1 cellular context compared by ENCODE assay signal in genomic region chr5:109418752-109419352, GRCh38.
A peak's percentile ranks its signal among the peaks of the same experiment; 100 is the strongest.
TF ChIP-seq lines count a peak whose summit lies in the region.

No MANE protein-coding gene starts in this region.

TF ChIP-seq in K562, 482 proteins besides CTCF, POLR2A, EP300 and RAD21 (continued from another document and continues in another):
- TF ChIP-seq, protein P1, sequence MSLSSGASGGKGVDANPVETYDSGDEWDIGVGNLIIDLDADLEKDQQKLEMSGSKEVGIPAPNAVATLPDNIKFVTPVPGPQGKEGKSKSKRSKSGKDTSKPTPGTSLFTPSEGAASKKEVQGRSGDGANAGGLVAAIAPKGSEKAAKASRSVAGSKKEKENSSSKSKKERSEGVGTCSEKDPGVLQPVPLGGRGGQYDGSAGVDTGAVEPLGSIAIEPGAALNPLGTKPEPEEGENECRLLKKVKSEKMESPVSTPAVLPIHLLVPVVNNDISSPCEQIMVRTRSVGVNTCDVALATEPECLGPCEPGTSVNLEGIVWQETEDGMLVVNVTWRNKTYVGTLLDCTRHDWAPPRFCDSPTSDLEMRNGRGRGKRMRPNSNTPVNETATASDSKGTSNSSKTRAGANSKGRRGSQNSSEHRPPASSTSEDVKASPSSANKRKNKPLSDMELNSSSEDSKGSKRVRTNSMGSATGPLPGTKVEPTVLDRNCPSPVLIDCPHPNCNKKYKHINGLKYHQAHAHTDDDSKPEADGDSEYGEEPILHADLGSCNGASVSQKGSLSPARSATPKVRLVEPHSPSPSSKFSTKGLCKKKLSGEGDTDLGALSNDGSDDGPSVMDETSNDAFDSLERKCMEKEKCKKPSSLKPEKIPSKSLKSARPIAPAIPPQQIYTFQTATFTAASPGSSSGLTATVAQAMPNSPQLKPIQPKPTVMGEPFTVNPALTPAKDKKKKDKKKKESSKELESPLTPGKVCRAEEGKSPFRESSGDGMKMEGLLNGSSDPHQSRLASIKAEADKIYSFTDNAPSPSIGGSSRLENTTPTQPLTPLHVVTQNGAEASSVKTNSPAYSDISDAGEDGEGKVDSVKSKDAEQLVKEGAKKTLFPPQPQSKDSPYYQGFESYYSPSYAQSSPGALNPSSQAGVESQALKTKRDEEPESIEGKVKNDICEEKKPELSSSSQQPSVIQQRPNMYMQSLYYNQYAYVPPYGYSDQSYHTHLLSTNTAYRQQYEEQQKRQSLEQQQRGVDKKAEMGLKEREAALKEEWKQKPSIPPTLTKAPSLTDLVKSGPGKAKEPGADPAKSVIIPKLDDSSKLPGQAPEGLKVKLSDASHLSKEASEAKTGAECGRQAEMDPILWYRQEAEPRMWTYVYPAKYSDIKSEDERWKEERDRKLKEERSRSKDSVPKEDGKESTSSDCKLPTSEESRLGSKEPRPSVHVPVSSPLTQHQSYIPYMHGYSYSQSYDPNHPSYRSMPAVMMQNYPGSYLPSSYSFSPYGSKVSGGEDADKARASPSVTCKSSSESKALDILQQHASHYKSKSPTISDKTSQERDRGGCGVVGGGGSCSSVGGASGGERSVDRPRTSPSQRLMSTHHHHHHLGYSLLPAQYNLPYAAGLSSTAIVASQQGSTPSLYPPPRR (CRISPR knock-in tag; IDR thresholded peaks at IDR 0.05; ENCODE audit: borderline replicate concordance) = no peak
- TF ChIP-seq GTF2F1 (IDR thresholded peaks at IDR 0.05; ENCODE audit: low read depth, low read length) (no peak), TAF1 (IDR thresholded peaks at IDR 0.05; ENCODE audit: control insufficient read depth, extremely low read depth, insufficient read depth, low read length, severe bottlenecking) (no peak), ZNF79 (CRISPR knock-in tag; IDR thresholded peaks at IDR 0.05; ENCODE audit: low read depth) (0 out of 2 replicates have a peak, but pooled peaks have one; percentile 46), PYGO2 (tag; IDR thresholded peaks at IDR 0.05) (no peak), ZNF318 (IDR thresholded peaks at IDR 0.05; ENCODE audit: borderline replicate concordance in 1 of 2, low read depth in 1 of 2) (no peak), STAT5B (CRISPR knock-in tag; IDR thresholded peaks at IDR 0.05) (no peak), TCF7 (IDR thresholded peaks at IDR 0.05; ENCODE audit: borderline replicate concordance) (no peak), MCM7 (IDR thresholded peaks at IDR 0.05) (no peak), ZNF639 (CRISPR knock-in tag; conservative IDR thresholded peaks at IDR 0.05 in 1 of 2, IDR thresholded peaks at IDR 0.05 in 1 of 2) (0 out of 4 replicates have a peak, but pooled peaks of 1 of the 2 experiments have one; percentile 44), ZNF253 (CRISPR knock-in tag; conservative IDR thresholded peaks at IDR 0.05) (no peak), POLR2H (tag; IDR thresholded peaks at IDR 0.05; ENCODE audit: low read depth) (peak; percentile 13; the same call in 1 of the 2 replicates), RCOR1 (IDR thresholded peaks at IDR 0.05; ENCODE audit: borderline replicate concordance in 1 of 2, low read depth in 2 of 2, low read length in 2 of 2) (0 out of 4 replicates have a peak, but pooled peaks of 1 of the 2 experiments have one; percentile 16), ZNF707 (CRISPR knock-in tag; conservative IDR thresholded peaks at IDR 0.05) (no peak), DPF2 (IDR thresholded peaks at IDR 0.05) (0 out of 2 replicates have a peak, but pooled peaks have one; percentile 25), BACH1 (tag; IDR thresholded peaks at IDR 0.05) (peak; percentile 62; the same call in 1 of the 2 replicates), POLR2G (IDR thresholded peaks at IDR 0.05; ENCODE audit: low read depth, low read length) (no peak), CBFB (CRISPR knock-in tag; IDR thresholded peaks at IDR 0.05) (no peak), MTF1 (CRISPR knock-in tag; IDR thresholded peaks at IDR 0.05; ENCODE audit: borderline replicate concordance) (no peak), BCOR (IDR thresholded peaks at IDR 0.05) (no peak), ZBED1 (IDR thresholded peaks at IDR 0.05) (no peak), ZNF384 (IDR thresholded peaks at IDR 0.05; ENCODE audit: low read depth, low read length) (no peak), CGGBP1 (CRISPR knock-in tag; IDR thresholded peaks at IDR 0.05) (no peak), ERF (CRISPR knock-in tag; IDR thresholded peaks at IDR 0.05) (peak; percentile 71; the same call in 1 of the 2 replicates), DLX4 (CRISPR knock-in tag; IDR thresholded peaks at IDR 0.05) (no peak), ZNF431 (CRISPR knock-in tag; IDR thresholded peaks at IDR 0.05) (no peak), BMI1 (IDR thresholded peaks at IDR 0.05; ENCODE audit: low read length) (no peak), SP1 (CRISPR knock-in tag; IDR thresholded peaks at IDR 0.05) (no peak), NFE2 (IDR thresholded peaks at IDR 0.05; ENCODE audit: low read depth) (no peak), HEY1 (CRISPR knock-in tag; IDR thresholded peaks at IDR 0.05; ENCODE audit: borderline replicate concordance) (no peak), NONO (IDR thresholded peaks at IDR 0.05; ENCODE audit: low read depth in 2 of 2, low read length in 1 of 2) (no peak), ARHGAP35 (IDR thresholded peaks at IDR 0.05; ENCODE audit: partially characterized antibody) (no peak), NR1H2 (CRISPR knock-in tag; IDR thresholded peaks at IDR 0.05) (no peak), SRF (CRISPR knock-in tag; IDR thresholded peaks at IDR 0.05) (no peak), ZNF57 (CRISPR knock-in tag; IDR thresholded peaks at IDR 0.05) (no peak), ZBTB9 (CRISPR knock-in tag; IDR thresholded peaks at IDR 0.05) (peak; percentile 56; the same call in 1 of the 2 replicates), SMAD4 (CRISPR knock-in tag; conservative IDR thresholded peaks at IDR 0.05) (peak; percentile 29; the same call in 1 of the 2 replicates), ZNF695 (CRISPR knock-in tag; IDR thresholded peaks at IDR 0.05) (no peak)
- TF ChIP-seq, protein P2, sequence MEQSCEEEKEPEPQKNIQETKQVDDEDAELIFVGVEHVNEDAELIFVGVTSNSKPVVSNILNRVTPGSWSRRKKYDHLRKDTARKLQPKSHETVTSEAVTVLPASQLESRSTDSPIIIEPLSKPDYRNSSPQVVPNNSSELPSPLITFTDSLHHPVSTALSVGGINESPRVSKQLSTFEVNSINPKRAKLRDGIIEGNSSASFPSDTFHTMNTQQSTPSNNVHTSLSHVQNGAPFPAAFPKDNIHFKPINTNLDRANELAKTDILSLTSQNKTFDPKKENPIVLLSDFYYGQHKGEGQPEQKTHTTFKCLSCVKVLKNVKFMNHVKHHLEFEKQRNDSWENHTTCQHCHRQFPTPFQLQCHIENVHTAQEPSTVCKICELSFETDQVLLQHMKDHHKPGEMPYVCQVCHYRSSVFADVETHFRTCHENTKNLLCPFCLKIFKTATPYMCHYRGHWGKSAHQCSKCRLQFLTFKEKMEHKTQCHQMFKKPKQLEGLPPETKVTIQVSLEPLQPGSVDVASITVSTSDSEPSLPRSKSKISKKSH (CRISPR knock-in tag; IDR thresholded peaks at IDR 0.05) = no peak
- TF ChIP-seq, protein P3, sequence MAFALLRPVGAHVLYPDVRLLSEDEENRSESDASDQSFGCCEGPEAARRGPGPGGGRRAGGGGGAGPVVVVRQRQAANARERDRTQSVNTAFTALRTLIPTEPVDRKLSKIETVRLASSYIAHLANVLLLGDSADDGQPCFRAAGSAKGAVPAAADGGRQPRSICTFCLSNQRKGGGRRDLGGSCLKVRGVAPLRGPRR (CRISPR knock-in tag; IDR thresholded peaks at IDR 0.05) = no peak
- TF ChIP-seq, protein P4, sequence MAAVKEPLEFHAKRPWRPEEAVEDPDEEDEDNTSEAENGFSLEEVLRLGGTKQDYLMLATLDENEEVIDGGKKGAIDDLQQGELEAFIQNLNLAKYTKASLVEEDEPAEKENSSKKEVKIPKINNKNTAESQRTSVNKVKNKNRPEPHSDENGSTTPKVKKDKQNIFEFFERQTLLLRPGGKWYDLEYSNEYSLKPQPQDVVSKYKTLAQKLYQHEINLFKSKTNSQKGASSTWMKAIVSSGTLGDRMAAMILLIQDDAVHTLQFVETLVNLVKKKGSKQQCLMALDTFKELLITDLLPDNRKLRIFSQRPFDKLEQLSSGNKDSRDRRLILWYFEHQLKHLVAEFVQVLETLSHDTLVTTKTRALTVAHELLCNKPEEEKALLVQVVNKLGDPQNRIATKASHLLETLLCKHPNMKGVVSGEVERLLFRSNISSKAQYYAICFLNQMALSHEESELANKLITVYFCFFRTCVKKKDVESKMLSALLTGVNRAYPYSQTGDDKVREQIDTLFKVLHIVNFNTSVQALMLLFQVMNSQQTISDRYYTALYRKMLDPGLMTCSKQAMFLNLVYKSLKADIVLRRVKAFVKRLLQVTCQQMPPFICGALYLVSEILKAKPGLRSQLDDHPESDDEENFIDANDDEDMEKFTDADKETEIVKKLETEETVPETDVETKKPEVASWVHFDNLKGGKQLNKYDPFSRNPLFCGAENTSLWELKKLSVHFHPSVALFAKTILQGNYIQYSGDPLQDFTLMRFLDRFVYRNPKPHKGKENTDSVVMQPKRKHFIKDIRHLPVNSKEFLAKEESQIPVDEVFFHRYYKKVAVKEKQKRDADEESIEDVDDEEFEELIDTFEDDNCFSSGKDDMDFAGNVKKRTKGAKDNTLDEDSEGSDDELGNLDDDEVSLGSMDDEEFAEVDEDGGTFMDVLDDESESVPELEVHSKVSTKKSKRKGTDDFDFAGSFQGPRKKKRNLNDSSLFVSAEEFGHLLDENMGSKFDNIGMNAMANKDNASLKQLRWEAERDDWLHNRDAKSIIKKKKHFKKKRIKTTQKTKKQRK (IDR thresholded peaks at IDR 0.05; ENCODE audit: borderline replicate concordance, low read depth, low read length) = no peak
